16 cellular contexts compared by ENCODE assay signal in genomic region chr7:40200791-40201190, GRCh38.
A peak's percentile ranks its signal among the peaks of the same experiment; 100 is the strongest.
DNase-seq lines count a peak whose midpoint lies in the region; ATAC-seq and TF ChIP-seq lines count a peak whose summit lies in the region.
"Had no signal": no experiment of that assay in that cellular context is flagged by ENCODE, and none has a peak within 500 bp of the region (broad histone marks: within the 10 kb centered on the region; RNA-seq: fewer than 3 reads in every experiment).

No MANE protein-coding gene starts in this region.

- 2 to 9% methylated on average over 3 of the region's 3 CpGs for WGBS in aorta, 2 donors

- H3K27me3 ChIP-seq in breast epithelium = no peaks in the 10 kb centered on the region
- H3K27me3 ChIP-seq in aorta (ENCODE audit: control insufficient read depth in 1 of 2, insufficient read depth in 2 of 2, low read length in 1 of 2) = no peaks in the 10 kb centered on the region
- H3K27me3 ChIP-seq: transverse colon had no signal

- H3K9me3 ChIP-seq in breast epithelium (no peaks in the 10 kb centered on the region), aorta (ENCODE audit: control insufficient read depth, low read length) (no peaks in the 10 kb centered on the region)
- H3K9me3 ChIP-seq: transverse colon had no signal

- TF ChIP-seq CTCF in MCF 10A (IDR thresholded peaks at IDR 0.05; ENCODE audit: unreplicated experiment) (no peak), breast epithelium (IDR thresholded peaks at IDR 0.05) (no peak), astrocyte of the spinal cord (IDR thresholded peaks at IDR 0.05; ENCODE audit: low read depth, low read length) (no peak)

- CTCF ChIA-PET in MCF 10A (lab: Yijun Ruan, JAX) = interaction anchor here (0.6 kb wide), 1 partner anchor 1633 kb away, joined by 3 read pairs; no protein-coding TSS in a partner anchor
- CTCF ChIA-PET in activated CD8-positive, alpha-beta memory T cell treated with anti-CD3 and anti-CD28 coated beads, Interleukin-2, amount 10 ng/mL, durations not matched to agents 7 days and 5 days (lab: Charles Lee) = no interaction called here

- peaks cover 6% of the 10 kb centered on the region for H3K36me3 Mint-ChIP-seq in MCF 10A (ENCODE audit: insufficient read depth, unreplicated experiment)
- H3K36me3 Mint-ChIP-seq in activated CD8-positive, alpha-beta memory T cell treated with anti-CD3 and anti-CD28 coated beads, Interleukin-2, amount 10 ng/mL, durations not matched to agents 7 days and 5 days = no peaks in the 10 kb centered on the region

- no peak overlapping the region for H3K4me3 Mint-ChIP-seq in MCF 10A (ENCODE audit: unreplicated experiment)
- H3K4me3 Mint-ChIP-seq in activated CD8-positive, alpha-beta memory T cell treated with anti-CD3 and anti-CD28 coated beads, Interleukin-2, amount 10 ng/mL, durations not matched to agents 7 days and 5 days = no peak overlapping the region
- H3K4me3 Mint-ChIP-seq: activated CD8-positive, alpha-beta T cell treated with anti-CD3 and anti-CD28 coated beads for 36 hours had no signal

- ATAC-seq in aorta (ENCODE audit: low FRiP score) = peak; percentile 62
- ATAC-seq in activated CD8-positive, alpha-beta memory T cell treated with anti-CD3 and anti-CD28 coated beads, Interleukin-2, amount 10 ng/mL, durations not matched to agents 7 days and 5 days = no peak
- ATAC-seq: activated CD8-positive, alpha-beta T cell treated with anti-CD3 and anti-CD28 coated beads for 36 hours had no signal

- POLR2A ChIA-PET in MCF 10A (lab: Yijun Ruan, JAX) = interaction anchor here (0.7 kb wide), 1 partner anchor 1499 kb away, joined by 4 read pairs; no protein-coding TSS in a partner anchor

- H3K4me3 ChIP-seq in breast epithelium (no peak overlapping the region), astrocyte of the spinal cord (ENCODE audit: low read depth, low read length) (no peak overlapping the region), aorta (ENCODE audit: low read length in 2 of 2) (no peak overlapping the region)
- H3K4me3 ChIP-seq: transverse colon had no signal

- H3K9me3 Mint-ChIP-seq in MCF 10A (ENCODE audit: unreplicated experiment) = no peaks in the 10 kb centered on the region
- no peaks in the 10 kb centered on the region for H3K9me3 Mint-ChIP-seq in activated CD8-positive, alpha-beta memory T cell treated with anti-CD3 and anti-CD28 coated beads, Interleukin-2, amount 10 ng/mL, durations not matched to agents 7 days and 5 days (ENCODE audit: low read depth)
- H3K9me3 Mint-ChIP-seq: activated CD8-positive, alpha-beta T cell treated with anti-CD3 and anti-CD28 coated beads for 36 hours had no signal

- TF ChIP-seq POLR2A in breast epithelium (IDR thresholded peaks at IDR 0.05) = no peak

- H3K4me1 Mint-ChIP-seq in MCF 10A (ENCODE audit: insufficient read depth, unreplicated experiment) = peaks cover 18% of the 10 kb centered on the region
- no peaks in the 10 kb centered on the region for H3K4me1 Mint-ChIP-seq in activated CD8-positive, alpha-beta memory T cell treated with anti-CD3 and anti-CD28 coated beads, Interleukin-2, amount 10 ng/mL, durations not matched to agents 7 days and 5 days

- H3K27ac Mint-ChIP-seq in MCF 10A (ENCODE audit: low read depth, unreplicated experiment) = peak overlapping the region; percentile 25
- H3K27ac Mint-ChIP-seq in activated CD8-positive, alpha-beta memory T cell treated with anti-CD3 and anti-CD28 coated beads, Interleukin-2, amount 10 ng/mL, durations not matched to agents 7 days and 5 days = no peak overlapping the region
- H3K27ac Mint-ChIP-seq: activated CD8-positive, alpha-beta T cell treated with anti-CD3 and anti-CD28 coated beads for 36 hours had no signal

- H3K27ac ChIP-seq in breast epithelium = no peak overlapping the region
- no peak overlapping the region for H3K27ac ChIP-seq in aorta (ENCODE audit: low read depth in 1 of 2, low read length in 2 of 2)
- H3K27ac ChIP-seq: transverse colon had no signal

- intact Hi-C loops in MCF 10A (cut with micrococcal nuclease) (no loop called here), breast epithelium (cut with DNase I; ENCODE audit: low total_unique reads) (no loop called here), aorta (cut with DNase I) (loop anchor here in 1 of 2 donors (10.0 kb wide), 1 partner anchor 1504 kb away; the partner anchor contains the start of gene INHBA)

- no TSS peak for BruUV-seq in MCF 10A (replicated peaks; lab: Mats Ljungman, UMichigan)

- in situ Hi-C loops in astrocyte of the spinal cord (cut with HindIII; ENCODE audit: low sequenced_read_pairs) = no loop called here

- no peak for DNase-seq in MCF 10A (ENCODE audit: unreplicated experiment)
- DNase-seq in breast epithelium (ENCODE audit: low spot score in 2 of 2) = no peak
- peak; percentile 86 for DNase-seq in astrocyte of the spinal cord (ENCODE audit: low read depth, low spot score)
- DNase-seq in hepatic stellate cell (ENCODE audit: low spot score) = peak; percentile 71
- DNase-seq in aorta = no peak
- no peak for DNase-seq in activated CD8-positive, alpha-beta memory T cell treated with anti-CD3 and anti-CD28 coated beads, Interleukin-2, amount 10 ng/mL, durations not matched to agents 7 days and 5 days
- DNase-seq in NCI-H187 treated with DMSO at 0.1 percent for 48 hours (lab: John Stamatoyannopoulos, UW) = no peak
- no peak for DNase-seq in NCI-H748 (lab: John Stamatoyannopoulos, UW; ENCODE audit: unreplicated experiment)
- DNase-seq: 8988T; activated CD8-positive, alpha-beta T cell treated with anti-CD3 and anti-CD28 coated beads for 36 hours; amygdala; COR-L47; effector CD4-positive, alpha-beta T cell; glutamatergic neuron; GOT3; transverse colon had no signal

- H3K4me1 ChIP-seq in breast epithelium = no peaks in the 10 kb centered on the region
- peaks cover 0 to 11% of the 10 kb centered on the region in 2 donors for H3K4me1 ChIP-seq in aorta (ENCODE audit: control insufficient read depth in 1 of 2, insufficient read depth in 2 of 2, low read length in 2 of 2)
- H3K4me1 ChIP-seq: transverse colon had no signal

- no peaks in the 10 kb centered on the region for H3K27me3 Mint-ChIP-seq in MCF 10A (ENCODE audit: insufficient read depth, unreplicated experiment)
- peaks cover 2% of the 10 kb centered on the region for H3K27me3 Mint-ChIP-seq in activated CD8-positive, alpha-beta memory T cell treated with anti-CD3 and anti-CD28 coated beads, Interleukin-2, amount 10 ng/mL, durations not matched to agents 7 days and 5 days
- H3K27me3 Mint-ChIP-seq: activated CD8-positive, alpha-beta T cell treated with anti-CD3 and anti-CD28 coated beads for 36 hours had no signal

- H3K36me3 ChIP-seq in breast epithelium (no peaks in the 10 kb centered on the region), aorta (ENCODE audit: control insufficient read depth in 1 of 2, insufficient read depth in 2 of 2, low read length in 1 of 2) (no peaks in the 10 kb centered on the region)
- H3K36me3 ChIP-seq: transverse colon had no signal

Comparison
In these comparisons a context has a peak if more than half of its experiments do, and no peak if none do; other contexts are left out.
1. DNase-seq: peak in astrocyte of the spinal cord (single experiment) and hepatic stellate cell (single experiment); none in MCF 10A (single experiment), breast epithelium (0 of 2), aorta (0 of 2), activated CD8-positive, alpha-beta memory T cell treated with anti-CD3 and anti-CD28 coated beads, Interleukin-2, amount 10 ng/mL, durations not matched to agents 7 days and 5 days (single experiment), NCI-H187 treated with DMSO at 0.1 percent for 48 hours (single experiment) and NCI-H748 (single experiment).